12 cellular contexts compared by ENCODE assay signal in the genomic region with DNA sequence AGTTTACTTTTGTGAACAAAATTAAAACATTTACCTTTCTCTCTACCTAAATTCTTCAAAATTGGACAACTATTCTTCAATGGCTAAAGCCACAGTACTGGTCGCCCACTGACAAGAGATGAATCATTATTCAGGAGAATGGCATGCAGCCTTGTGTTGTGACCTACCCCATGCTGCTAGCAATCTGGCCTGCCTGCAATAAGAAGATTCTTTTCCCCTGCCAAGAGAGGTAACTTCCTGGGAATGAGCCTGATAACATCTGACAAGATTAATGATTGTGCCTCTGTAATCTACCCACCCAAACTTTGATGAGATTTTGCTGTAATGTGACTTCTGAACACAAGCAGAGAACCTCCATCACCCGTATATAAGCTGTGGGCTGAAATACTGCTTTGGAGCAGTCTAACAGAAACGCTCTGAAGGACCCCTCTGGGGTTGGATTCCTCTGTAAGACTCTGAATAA. TPM values are rescaled to one million over a fixed set of nuclear protein-coding genes. Genes with fewer than 3 reads are reported as not detected.
DNase-seq lines count a peak whose midpoint lies in the region; ATAC-seq and TF ChIP-seq lines count a peak whose summit lies in the region.
"Had no signal": no experiment of that assay in that cellular context is flagged by ENCODE, and none has a peak within 500 bp of the region (broad histone marks: within the 10 kb centered on the region; RNA-seq: fewer than 3 reads in every experiment).

No MANE protein-coding gene starts in this region.

- intact Hi-C loops in Calu3 (cut with micrococcal nuclease; ENCODE audit: unreplicated experiment) = no loop called here

- H2AFZ ChIP-seq in Karpas-422 (ENCODE audit: low read length) = no peak overlapping the region

- no peak for TF ChIP-seq CTCF in Calu3 (IDR thresholded peaks at IDR 0.05; ENCODE audit: unreplicated experiment)

- BruUV-seq in Calu3 (replicated peaks; lab: Mats Ljungman, UMichigan) = no TSS peak

- peak; percentile 18 for DNase-seq in Calu3
- DNase-seq in NCI-H446 (lab: John Stamatoyannopoulos, UW) = peak; percentile 14 to 81
- peak; percentile 97 for DNase-seq in cerebellar cortex (ENCODE audit: low spot score)
- peak; percentile 68 for DNase-seq in myocyte (ENCODE audit: low read depth)
- no peak for DNase-seq in Karpas-422
- DNase-seq in NCI-H510A treated with DMSO at 0.1 percent for 48 hours (lab: John Stamatoyannopoulos, UW) = no peak
- DNase-seq in effector CD8-positive, alpha-beta T cell (lab: John Stamatoyannopoulos, UW) = no peak
- DNase-seq: activated CD8-positive, alpha-beta T cell treated with anti-CD3 and anti-CD28 coated beads for 36 hours; CD8-positive, alpha-beta T cell; NK-92 treated with Interleukin-12 subunit alpha and Interleukin-12 subunit beta, amount 100 ng/mL, for 24 hours had no signal

- H3K27me3 ChIP-seq in Karpas-422 (ENCODE audit: low read length) = no peaks in the 10 kb centered on the region

- no peaks in the 10 kb centered on the region for H3K9me3 ChIP-seq in Karpas-422 (ENCODE audit: low read length)

- peaks cover 11% of the 10 kb centered on the region for H3K4me1 Mint-ChIP-seq in Calu3 (ENCODE audit: low read depth, unreplicated experiment)

- no peak overlapping the region for H3K27ac ChIP-seq in Karpas-422 (ENCODE audit: low read length)

- no peaks in the 10 kb centered on the region for H3K9me3 Mint-ChIP-seq in Calu3 (ENCODE audit: low read depth, unreplicated experiment)
- H3K9me3 Mint-ChIP-seq: CD8-positive, alpha-beta T cell; dendritic cell treated with granulocyte-macrophage colony-stimulating factor and Interleukin-4, amounts not matched to agents 40 ng/mL and 50 ng/mL, for 4 days had no signal

- no peaks in the 10 kb centered on the region for H3K79me2 ChIP-seq in Karpas-422 (ENCODE audit: low read length)

- H3K9ac ChIP-seq in Karpas-422 (ENCODE audit: low read length) = no peak overlapping the region

- no peaks in the 10 kb centered on the region for H3K36me3 Mint-ChIP-seq in Calu3 (ENCODE audit: insufficient read depth, unreplicated experiment)
- H3K36me3 Mint-ChIP-seq: CD8-positive, alpha-beta T cell had no signal

- no peak for ATAC-seq in HG02973 (IDR thresholded peaks at IDR 0.05; ENCODE audit: unreplicated experiment)
- ATAC-seq: activated CD8-positive, alpha-beta T cell treated with anti-CD3 and anti-CD28 coated beads for 36 hours; CD8-positive, alpha-beta T cell had no signal

- H4K20me1 ChIP-seq in Karpas-422 (ENCODE audit: insufficient read depth, low read depth, low read length) = no peaks in the 10 kb centered on the region

- no peak overlapping the region for H3K27ac Mint-ChIP-seq in Calu3 (ENCODE audit: unreplicated experiment)
- H3K27ac Mint-ChIP-seq: activated CD8-positive, alpha-beta T cell treated with anti-CD3 and anti-CD28 coated beads for 36 hours; CD8-positive, alpha-beta T cell; dendritic cell treated with granulocyte-macrophage colony-stimulating factor and Interleukin-4, amounts not matched to agents 40 ng/mL and 50 ng/mL, for 4 days had no signal

- no peaks in the 10 kb centered on the region for H3K36me3 ChIP-seq in Karpas-422 (ENCODE audit: insufficient read depth, low read length)

- no peaks in the 10 kb centered on the region for H3K9me2 ChIP-seq in Karpas-422 (replicated peaks; ENCODE audit: insufficient read depth, low read length)

- H3K4me1 ChIP-seq in Karpas-422 (ENCODE audit: low read length) = no peaks in the 10 kb centered on the region

- no peak overlapping the region for H3K4me2 ChIP-seq in Karpas-422 (ENCODE audit: low read depth, low read length, poor library complexity, severe bottlenecking)

- CTCF ChIA-PET in Calu3 (lab: Charles Lee) = no interaction called here

- H3K4me3 ChIP-seq in Karpas-422 (ENCODE audit: low read length) = no peak overlapping the region

- H3K27me3 Mint-ChIP-seq in Calu3 (ENCODE audit: unreplicated experiment) = no peaks in the 10 kb centered on the region
- H3K27me3 Mint-ChIP-seq: activated CD8-positive, alpha-beta T cell treated with anti-CD3 and anti-CD28 coated beads for 36 hours had no signal

- no peak overlapping the region for H3K4me3 Mint-ChIP-seq in Calu3 (ENCODE audit: low read depth, unreplicated experiment)
- H3K4me3 Mint-ChIP-seq: activated CD8-positive, alpha-beta T cell treated with anti-CD3 and anti-CD28 coated beads for 36 hours; CD8-positive, alpha-beta T cell; dendritic cell treated with granulocyte-macrophage colony-stimulating factor and Interleukin-4, amounts not matched to agents 40 ng/mL and 50 ng/mL, for 4 days had no signal

RNA-seq across cellular contexts. Expression of gene ST3GAL5, which starts 47.0 kb away (rescaled TPM):
- 3.5 and 3.8 TPM in 2 replicates for total RNA-seq in Calu3 (2022)
- 46.9 and 68.8 TPM in 2 replicates for total RNA-seq in myocyte
- 13.8 TPM for polyA plus RNA-seq in myocyte (2012)
- total RNA-seq in Karpas-422 (2014; rRNA removed; shearing (Covaris generic); ENCODE audit: low replicate concordance) = 3.8 and 5.0 TPM in 2 replicates

Comparison
In these comparisons a context has a peak if more than half of its experiments do, and no peak if none do; other contexts are left out.
1. DNase-seq: peak in Calu3 (single experiment), NCI-H446 (2 of 2), cerebellar cortex (single experiment) and myocyte (single experiment); none in Karpas-422 (single experiment), NCI-H510A treated with DMSO at 0.1 percent for 48 hours (single experiment) and effector CD8-positive, alpha-beta T cell (single experiment).